Comparison of ENCODE assay signal across 27 cellular contexts in the genomic region with DNA sequence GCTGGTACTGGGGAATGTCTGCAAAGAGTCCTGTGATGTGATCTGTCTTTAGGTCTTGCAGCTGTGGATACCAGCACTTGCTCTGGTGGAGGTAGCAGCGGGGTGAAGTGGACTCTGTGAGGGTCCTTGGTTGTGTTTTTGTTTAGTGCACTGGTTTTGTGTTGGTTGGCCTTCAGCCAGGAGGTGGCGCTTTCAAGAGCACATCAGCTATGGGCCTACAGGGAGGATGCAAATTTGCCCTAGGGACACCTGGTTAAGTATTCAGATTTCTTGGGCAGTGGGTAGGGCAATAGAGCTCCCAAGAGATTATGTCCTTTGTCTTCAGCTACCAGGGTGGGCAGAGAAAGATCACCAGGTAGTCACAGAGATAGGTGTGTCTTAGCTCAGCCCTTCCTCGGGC.
DNase-seq lines count a peak whose midpoint lies in the region; ATAC-seq, FAIRE-seq and TF ChIP-seq lines count a peak whose summit lies in the region.
"Had no signal": no experiment of that assay in that cellular context is flagged by ENCODE, and none has a peak within 500 bp of the region (broad histone marks: within the 10 kb centered on the region; RNA-seq: fewer than 3 reads in every experiment).

No MANE protein-coding gene starts in this region.

- H3K23me2 ChIP-seq in H1 (ENCODE audit: low read depth, low read length) = no peaks in the 10 kb centered on the region

- no peak overlapping the region for H4K5ac ChIP-seq in H1 (ENCODE audit: insufficient read length, low read depth, low read length)

- no peaks in the 10 kb centered on the region for H3K36me3 ChIP-seq in H1 (ENCODE audit: control insufficient read depth in 2 of 4, insufficient read depth in 4 of 4, low read length in 3 of 4)
- H3K36me3 ChIP-seq: ascending aorta; BLaER1 treated with 17β-estradiol and CSF1 and Interleukin-3, amounts not matched to agents 10 nM and 100 nM; cardiac muscle cell; colonic mucosa; lower lobe of right lung; Peyer's patch had no signal

- H3K9ac ChIP-seq in H1 (replicated peaks in 1 of 4; ENCODE audit: extremely low read depth in 1 of 4, low read depth in 3 of 4, low read length in 3 of 4) = no peak overlapping the region
- H3K9ac ChIP-seq: BLaER1 treated with 17β-estradiol and CSF1 and Interleukin-3, amounts not matched to agents 10 nM and 100 nM had no signal

- no peak for TF ChIP-seq POLR2A in H1 (IDR thresholded peaks at IDR 0.05; ENCODE audit: control extremely low read depth in 1 of 2, low read depth in 2 of 2, low read length in 2 of 2)

- H3K4ac ChIP-seq in H1 (replicated peaks; ENCODE audit: insufficient read length, low read depth, low read length) = no peak overlapping the region

- H3K79me1 ChIP-seq in H1 (ENCODE audit: low read depth, low read length) = no peaks in the 10 kb centered on the region

- ATAC-seq in GM21529 (IDR thresholded peaks at IDR 0.05; ENCODE audit: unreplicated experiment) = no peak
- ATAC-seq: lower lobe of right lung, natural killer cell had no signal

- no peak overlapping the region for H3K4me2 ChIP-seq in H1 (ENCODE audit: insufficient read depth in 1 of 2, low read depth in 2 of 2, low read length in 2 of 2)
- H3K4me2 ChIP-seq: BLaER1 treated with 17β-estradiol and CSF1 and Interleukin-3, amounts not matched to agents 10 nM and 100 nM had no signal

- H3K14ac ChIP-seq in H1 (ENCODE audit: insufficient read length) = no peak overlapping the region

- H3K23ac ChIP-seq in H1 (ENCODE audit: insufficient read length) = no peak overlapping the region

- no peaks in the 10 kb centered on the region for H4K20me1 ChIP-seq in H1 (replicated peaks in 1 of 2; ENCODE audit: control insufficient read depth in 1 of 2, insufficient read depth in 2 of 2, low read length in 2 of 2)
- H4K20me1 ChIP-seq: BLaER1 treated with 17β-estradiol and CSF1 and Interleukin-3, amounts not matched to agents 10 nM and 100 nM had no signal

- no peaks in the 10 kb centered on the region for H3K79me2 ChIP-seq in H1 (ENCODE audit: control insufficient read depth in 1 of 2, insufficient read depth in 2 of 2, low read length in 2 of 2)

- FAIRE-seq in H1 (lab: Jason Lieb, UNC) = no peak
- FAIRE-seq: GM12892 had no signal

- H2BK20ac ChIP-seq in H1 (ENCODE audit: low read length) = no peak overlapping the region

- H2AK5ac ChIP-seq in H1 (ENCODE audit: low read depth, low read length) = no peak overlapping the region

- no peaks in the 10 kb centered on the region for H3K27me3 ChIP-seq in H1 (replicated peaks in 1 of 4; ENCODE audit: control insufficient read depth in 3 of 4, extremely low read depth in 1 of 4, insufficient read depth in 3 of 4, low read length in 3 of 4)
- H3K27me3 ChIP-seq: ascending aorta; BLaER1 treated with 17β-estradiol and CSF1 and Interleukin-3, amounts not matched to agents 10 nM and 100 nM; cardiac muscle cell; colonic mucosa; Peyer's patch had no signal

- H4K8ac ChIP-seq in H1 (ENCODE audit: extremely low read depth, insufficient read depth, low read length) = no peak overlapping the region; the same call in 1 of the 2 replicates

- H3K27ac ChIP-seq in 22Rv1 (no peak overlapping the region), H1 (ENCODE audit: low read depth, low read length) (no peak overlapping the region)
- H3K27ac ChIP-seq: ascending aorta; BLaER1 treated with 17β-estradiol and CSF1 and Interleukin-3, amounts not matched to agents 10 nM and 100 nM; cardiac muscle cell; colonic mucosa; lower lobe of right lung; Peyer's patch had no signal

- no peak overlapping the region for H2BK5ac ChIP-seq in H1 (ENCODE audit: low read depth, low read length)

- POLR2A ChIA-PET in H1 (lab: Charles Lee; ENCODE audit: partially characterized antibody) = no interaction called here

- H3K4me3 ChIP-seq in GM12864 (ENCODE audit: low read depth, low read length) (no peak overlapping the region), H1 (ENCODE audit: extremely low read depth in 1 of 4, insufficient read depth in 2 of 4, low read depth in 3 of 4, low read length in 4 of 4) (no peak overlapping the region)
- H3K4me3 ChIP-seq: ascending aorta; BLaER1 treated with 17β-estradiol and CSF1 and Interleukin-3, amounts not matched to agents 10 nM and 100 nM; cardiac muscle cell; colonic mucosa; lower lobe of right lung; Peyer's patch had no signal

- CTCF ChIA-PET in H1 (lab: Charles Lee; ENCODE audit: partially characterized antibody) = interaction anchor here (0.6 to 1.6 kb wide), 19 partner anchors 10 to 824 kb away, joined by 3 to 9 read pairs (median 3); no protein-coding TSS in a partner anchor

- H2BK12ac ChIP-seq in H1 (ENCODE audit: low read depth, low read length) = no peak overlapping the region

- H3K4me1 ChIP-seq in H1 (replicated peaks in 1 of 4; ENCODE audit: control insufficient read depth in 3 of 4, insufficient read depth in 4 of 4, low read length in 3 of 4) = no peaks in the 10 kb centered on the region; a peak in 1 of 7 replicates
- H3K4me1 ChIP-seq: ascending aorta; BLaER1 treated with 17β-estradiol and CSF1 and Interleukin-3, amounts not matched to agents 10 nM and 100 nM; colonic mucosa; Peyer's patch had no signal

- TF ChIP-seq CTCF in 22Rv1 (IDR thresholded peaks at IDR 0.05) = 0 out of 2 replicates have a peak, but pooled peaks have one; percentile 14
- peak; percentile 27 for TF ChIP-seq CTCF in GM12864 (IDR thresholded peaks at IDR 0.05; ENCODE audit: low read depth, low read length, missing control alignments)
- TF ChIP-seq CTCF in H1 (IDR thresholded peaks at IDR 0.05; ENCODE audit: control extremely low read depth in 1 of 3, insufficient read depth in 1 of 3, low read depth in 1 of 3, low read length in 3 of 3) = peak; percentile 39 to 62 (median 42)

- no peak overlapping the region for H3K18ac ChIP-seq in H1 (ENCODE audit: extremely low read depth, low read length)

- no peak for DNase-seq in GM12864 (ENCODE audit: low read depth)
- peak; percentile 69 for DNase-seq in NCI-H1436 (lab: John Stamatoyannopoulos, UW)
- peak in 1 of 2 experiments; percentile 65 for DNase-seq in H1 (ENCODE audit: low read depth in 1 of 2, low spot score in 2 of 2)
- no peak for DNase-seq in activated T-cell treated with anti-CD3 and anti-CD28 coated beads, Interleukin-2, amount 50 U/mL, for 48 hours
- DNase-seq in NCI-H2081 (lab: John Stamatoyannopoulos, UW) = no peak
- DNase-seq: activated CD4-positive, alpha-beta memory T cell treated with anti-CD3 and anti-CD28 coated beads, Interleukin-2, amount 10 ng/mL, durations not matched to agents 7 days and 5 days; activated gamma-delta T cell; activated naive CD8-positive, alpha-beta T cell treated with anti-CD3 and anti-CD28 coated beads, Interleukin-2, amount 10 ng/mL, durations not matched to agents 7 days and 5 days; colonic mucosa; COR-L47; effector CD8-positive, alpha-beta T cell; glutamatergic neuron; GOT3; kidney glomerular epithelial cell; lower lobe of right lung; natural killer cell; NCI-H1105 treated with DMSO at 0.1 percent for 48 hours; NCI-H2107; NK-92 treated with Interleukin-12 subunit alpha and Interleukin-12 subunit beta, amount 100 ng/mL, for 24 hours; Peyer's patch; SIG-M5 had no signal

- no peak overlapping the region for H3K56ac ChIP-seq in H1 (replicated peaks; ENCODE audit: insufficient read length, low read depth, low read length)

- H3K9me3 ChIP-seq in H1 (ENCODE audit: insufficient read depth in 2 of 2, low read depth in 1 of 2, low read length in 1 of 2) = no peaks in the 10 kb centered on the region; a peak in 1 of 4 replicates
- H3K9me3 ChIP-seq: colonic mucosa, lower lobe of right lung, Peyer's patch had no signal

- no peak overlapping the region for H2BK15ac ChIP-seq in H1 (ENCODE audit: low read length)

- peak; percentile 42 to 44 for TF ChIP-seq RAD21 in H1 (IDR thresholded peaks at IDR 0.05 in 1 of 2, conservative IDR thresholded peaks at IDR 0.05 in 1 of 2; ENCODE audit: low read depth in 2 of 2, low read length in 2 of 2)

- TF ChIP-seq EP300 in H1 (IDR thresholded peaks at IDR 0.05; ENCODE audit: borderline replicate concordance in 1 of 2, low read depth in 2 of 2, low read length in 2 of 2) = no peak

- H4K91ac ChIP-seq in H1 (replicated peaks; ENCODE audit: insufficient read length, low read length) = no peak overlapping the region

- H2BK120ac ChIP-seq in H1 (replicated peaks; ENCODE audit: low read depth, low read length) = no peak overlapping the region

- 0 out of 2 replicates have a peak overlapping the region, but pooled peaks have one; percentile 58 for H2AFZ ChIP-seq in H1 (ENCODE audit: low read length)

- 64% methylated on average over 3 of the region's 3 CpGs; no CpG with 5 or more reads in 1 of the 2 experiments for WGBS in H1 (ENCODE audit: extremely low coverage in 1 of 2, insufficient coverage in 1 of 2, insufficient read length in 1 of 2, insufficient replicate concordance in 2 of 2, low coverage in 1 of 2, low lambda C conversion rate in 2 of 2, missing lambda C conversion rate in 1 of 2), 2 experiments

TF ChIP-seq in H1, 55 proteins besides CTCF, POLR2A, EP300 and RAD21 (continues in another document):
- TF ChIP-seq YY1 (IDR thresholded peaks at IDR 0.05; ENCODE audit: low read depth, low read length) (no peak), ZNF274 (IDR thresholded peaks at IDR 0.05; ENCODE audit: borderline replicate concordance, extremely low read depth, low read length) (no peak), SIRT6 (IDR thresholded peaks at IDR 0.05; ENCODE audit: low read length) (no peak), CREB1 (IDR thresholded peaks at IDR 0.05) (no peak), GTF2F1 (IDR thresholded peaks at IDR 0.05; ENCODE audit: borderline replicate concordance, low read depth, low read length) (no peak), HDAC6 (IDR thresholded peaks at IDR 0.05; ENCODE audit: low read depth, low read length) (no peak), BRCA1 (IDR thresholded peaks at IDR 0.05; ENCODE audit: low read depth, low read length) (no peak), SAP30 (IDR thresholded peaks at IDR 0.05; ENCODE audit: insufficient read depth, insufficient replicate concordance, low read length) (no peak), PHF8 (conservative IDR thresholded peaks at IDR 0.05; ENCODE audit: low read depth, low read length) (no peak), JUND (IDR thresholded peaks at IDR 0.05; ENCODE audit: low read length) (no peak), HDAC2 (IDR thresholded peaks at IDR 0.05; ENCODE audit: borderline replicate concordance in 1 of 2, low read depth in 2 of 2, low read length in 2 of 2) (no peak)
- TF ChIP-seq, protein P1, sequence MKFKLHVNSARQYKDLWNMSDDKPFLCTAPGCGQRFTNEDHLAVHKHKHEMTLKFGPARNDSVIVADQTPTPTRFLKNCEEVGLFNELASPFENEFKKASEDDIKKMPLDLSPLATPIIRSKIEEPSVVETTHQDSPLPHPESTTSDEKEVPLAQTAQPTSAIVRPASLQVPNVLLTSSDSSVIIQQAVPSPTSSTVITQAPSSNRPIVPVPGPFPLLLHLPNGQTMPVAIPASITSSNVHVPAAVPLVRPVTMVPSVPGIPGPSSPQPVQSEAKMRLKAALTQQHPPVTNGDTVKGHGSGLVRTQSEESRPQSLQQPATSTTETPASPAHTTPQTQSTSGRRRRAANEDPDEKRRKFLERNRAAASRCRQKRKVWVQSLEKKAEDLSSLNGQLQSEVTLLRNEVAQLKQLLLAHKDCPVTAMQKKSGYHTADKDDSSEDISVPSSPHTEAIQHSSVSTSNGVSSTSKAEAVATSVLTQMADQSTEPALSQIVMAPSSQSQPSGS (IDR thresholded peaks at IDR 0.05; ENCODE audit: low read length) = no peak
